Comparison of ENCODE assay signal across 7 cellular contexts in the genomic region with DNA sequence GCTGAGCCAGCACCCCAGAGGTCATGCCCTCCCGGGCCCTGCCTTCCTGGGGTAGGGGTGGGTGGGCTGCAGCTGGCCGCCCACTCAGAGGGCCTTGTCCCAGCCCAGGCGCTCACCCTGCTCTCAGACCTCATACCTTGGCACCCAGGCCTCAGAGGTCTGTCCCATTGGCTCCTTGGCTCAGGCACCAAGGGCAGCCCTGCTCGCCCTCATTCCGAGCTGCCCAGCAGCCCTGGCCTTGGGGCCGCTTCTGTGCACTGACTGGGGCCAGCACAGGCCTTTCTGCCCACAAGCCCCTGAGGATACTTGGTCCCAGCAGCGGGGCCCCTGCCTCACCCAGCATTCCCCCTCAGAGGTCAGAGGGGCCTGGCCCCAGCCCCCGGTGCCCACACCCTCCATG. TPM values are rescaled to one million over a fixed set of nuclear protein-coding genes. Genes with fewer than 3 reads are reported as not detected.
"Had no signal": no experiment of that assay in that cellular context is flagged by ENCODE, and none has a peak within 500 bp of the region (broad histone marks: within the 10 kb centered on the region; RNA-seq: fewer than 3 reads in every experiment).

No MANE protein-coding gene starts in this region.

- H3K4me3 Mint-ChIP-seq: IgD-negative memory B cell had no signal

- DNase-seq: IMR-90 had no signal

- H3K9me3 Mint-ChIP-seq: IgD-negative memory B cell had no signal

- H3K27ac Mint-ChIP-seq: IgD-negative memory B cell had no signal

- H3K27ac ChIP-seq: HL-60 had no signal

- H3K4me3 ChIP-seq: K562 had no signal

- ATAC-seq: HepG2, K562 had no signal

- H3K36me3 Mint-ChIP-seq: IgD-negative memory B cell had no signal

RNA-seq across cellular contexts. Expression of gene GCK, which starts 45.8 kb away (rescaled TPM):
- total RNA-seq: HepG2, HT-29, HT1080 had no signal
- polyA plus RNA-seq: HepG2 had no signal
